In genomic region chr4:98653006-98653405, GRCh38 we compare ENCODE assay signal across 18 cellular contexts. TPM values are rescaled to one million over a fixed set of nuclear protein-coding genes. Genes with fewer than 3 reads are reported as not detected.
DNase-seq lines count a peak whose midpoint lies in the region; ATAC-seq, FAIRE-seq and TF ChIP-seq lines count a peak whose summit lies in the region.
"Had no signal": no experiment of that assay in that cellular context is flagged by ENCODE, and none has a peak within 500 bp of the region (broad histone marks: within the 10 kb centered on the region; RNA-seq: fewer than 3 reads in every experiment).

No MANE protein-coding gene starts in this region.

- CTCF ChIA-PET in HEK293 (lab: Yijun Ruan, JAX) = interaction anchor here (0.7 kb wide), 1 partner anchor 508 kb away, joined by 5 read pairs; no protein-coding TSS in a partner anchor

- POLR2A ChIA-PET in HEK293 (lab: Yijun Ruan, JAX) = no interaction called here

- no peak overlapping the region for H3K27ac ChIP-seq in HEK293 (ENCODE audit: extremely low read depth, low read depth, low read length)
- H3K27ac ChIP-seq: SK-N-MC had no signal

- H3K4me3 ChIP-seq in HEK293 (ENCODE audit: low read depth, low read length) = no peak overlapping the region
- H3K4me3 ChIP-seq: A549, GM23338, SK-N-MC had no signal

- H3K4me1 ChIP-seq in HEK293 (ENCODE audit: control insufficient read depth, insufficient read depth, low read length) = no peaks in the 10 kb centered on the region

- ATAC-seq in HG03045 (IDR thresholded peaks at IDR 0.05; ENCODE audit: unreplicated experiment) = no peak
- ATAC-seq: A549, GM23338 had no signal

- TF ChIP-seq POLR2A in GM12892 (IDR thresholded peaks at IDR 0.05; ENCODE audit: low read depth, low read length) = no peak

- no peaks in the 10 kb centered on the region for H3K9me3 ChIP-seq in HEK293 (ENCODE audit: control insufficient read depth, insufficient read depth, low read depth, low read length)

- peak; percentile 23 for DNase-seq in A172 (ENCODE audit: low spot score)
- DNase-seq in amniotic stem cell (lab: John Stamatoyannopoulos, UW) = peak; percentile 53
- DNase-seq in fibroblast of peridontal ligament (ENCODE audit: extremely low read depth) = peak; percentile 81
- no peak for DNase-seq in NCI-H128 (lab: John Stamatoyannopoulos, UW; ENCODE audit: unreplicated experiment)
- DNase-seq in middle frontal gyrus (ENCODE audit: extremely low spot score, low spot score) = no peak
- DNase-seq in GM12892 (ENCODE audit: insufficient read length) = no peak
- DNase-seq: activated T-cell treated with anti-CD3 and anti-CD28 coated beads, Interleukin-2, amount 50 U/mL, for 24 hours; endodermal cell; Karpas-422; NCI-H187; NCI-H510A had no signal

- no peak for FAIRE-seq in GM12892 (lab: Jason Lieb, UNC)
- FAIRE-seq: A549, islet of Langerhans, urothelium cell line had no signal

- H3K36me3 ChIP-seq in HEK293 (ENCODE audit: control insufficient read depth in 2 of 2, insufficient read depth in 1 of 2, low read length in 2 of 2) = no peaks in the 10 kb centered on the region

- no peak for TF ChIP-seq CTCF in HEK293 (tag by site-specific recombination; IDR thresholded peaks at IDR 0.05)

TF ChIP-seq in HEK293, 187 proteins besides CTCF, POLR2A, EP300 and RAD21:
- TF ChIP-seq PRDM10 (tag by site-specific recombination; IDR thresholded peaks at IDR 0.05) (no peak), ZNF211 (tag by site-specific recombination; IDR thresholded peaks at IDR 0.05; ENCODE audit: low read depth) (no peak), PRDM1 (tag by site-specific recombination; IDR thresholded peaks at IDR 0.05) (0 out of 2 replicates have a peak, but pooled peaks have one; percentile 19), ZNF843 (tag by site-specific recombination; IDR thresholded peaks at IDR 0.05) (no peak), WT1 (tag by site-specific recombination; IDR thresholded peaks at IDR 0.05) (no peak), ZNF280C (tag by site-specific recombination; IDR thresholded peaks at IDR 0.05) (no peak)
TF ChIP-seq in HEK293: peak in this region for 1.

RNA-seq across cellular contexts. Expression of gene TSPAN5, which starts 5.4 kb away (rescaled TPM):
- 8.8 and 18.4 TPM in 2 replicates for total RNA-seq in A172 (2014; rRNA removed; shearing (Covaris generic))
- not detected for polyA plus RNA-seq in GM12892 (2012; ENCODE audit: missing spikeins)

Comparison
In these comparisons a context has a peak if more than half of its experiments do, and no peak if none do; other contexts are left out.
1. DNase-seq: peak in A172 (single experiment), amniotic stem cell (single experiment) and fibroblast of peridontal ligament (single experiment); none in NCI-H128 (single experiment), middle frontal gyrus (single experiment) and GM12892 (single experiment).